In genomic region chr15:74137544-74137920, GRCh38 we compare ENCODE assay signal across 1 cellular context.
TF ChIP-seq lines count a peak whose summit lies in the region.

No MANE protein-coding gene starts in this region.

TF ChIP-seq in H1, 55 proteins besides CTCF, POLR2A, EP300 and RAD21:
- TF ChIP-seq EZH2 (IDR thresholded peaks at IDR 0.05; ENCODE audit: low read depth, low read length, severe bottlenecking): no peak
- TF ChIP-seq, protein P1, sequence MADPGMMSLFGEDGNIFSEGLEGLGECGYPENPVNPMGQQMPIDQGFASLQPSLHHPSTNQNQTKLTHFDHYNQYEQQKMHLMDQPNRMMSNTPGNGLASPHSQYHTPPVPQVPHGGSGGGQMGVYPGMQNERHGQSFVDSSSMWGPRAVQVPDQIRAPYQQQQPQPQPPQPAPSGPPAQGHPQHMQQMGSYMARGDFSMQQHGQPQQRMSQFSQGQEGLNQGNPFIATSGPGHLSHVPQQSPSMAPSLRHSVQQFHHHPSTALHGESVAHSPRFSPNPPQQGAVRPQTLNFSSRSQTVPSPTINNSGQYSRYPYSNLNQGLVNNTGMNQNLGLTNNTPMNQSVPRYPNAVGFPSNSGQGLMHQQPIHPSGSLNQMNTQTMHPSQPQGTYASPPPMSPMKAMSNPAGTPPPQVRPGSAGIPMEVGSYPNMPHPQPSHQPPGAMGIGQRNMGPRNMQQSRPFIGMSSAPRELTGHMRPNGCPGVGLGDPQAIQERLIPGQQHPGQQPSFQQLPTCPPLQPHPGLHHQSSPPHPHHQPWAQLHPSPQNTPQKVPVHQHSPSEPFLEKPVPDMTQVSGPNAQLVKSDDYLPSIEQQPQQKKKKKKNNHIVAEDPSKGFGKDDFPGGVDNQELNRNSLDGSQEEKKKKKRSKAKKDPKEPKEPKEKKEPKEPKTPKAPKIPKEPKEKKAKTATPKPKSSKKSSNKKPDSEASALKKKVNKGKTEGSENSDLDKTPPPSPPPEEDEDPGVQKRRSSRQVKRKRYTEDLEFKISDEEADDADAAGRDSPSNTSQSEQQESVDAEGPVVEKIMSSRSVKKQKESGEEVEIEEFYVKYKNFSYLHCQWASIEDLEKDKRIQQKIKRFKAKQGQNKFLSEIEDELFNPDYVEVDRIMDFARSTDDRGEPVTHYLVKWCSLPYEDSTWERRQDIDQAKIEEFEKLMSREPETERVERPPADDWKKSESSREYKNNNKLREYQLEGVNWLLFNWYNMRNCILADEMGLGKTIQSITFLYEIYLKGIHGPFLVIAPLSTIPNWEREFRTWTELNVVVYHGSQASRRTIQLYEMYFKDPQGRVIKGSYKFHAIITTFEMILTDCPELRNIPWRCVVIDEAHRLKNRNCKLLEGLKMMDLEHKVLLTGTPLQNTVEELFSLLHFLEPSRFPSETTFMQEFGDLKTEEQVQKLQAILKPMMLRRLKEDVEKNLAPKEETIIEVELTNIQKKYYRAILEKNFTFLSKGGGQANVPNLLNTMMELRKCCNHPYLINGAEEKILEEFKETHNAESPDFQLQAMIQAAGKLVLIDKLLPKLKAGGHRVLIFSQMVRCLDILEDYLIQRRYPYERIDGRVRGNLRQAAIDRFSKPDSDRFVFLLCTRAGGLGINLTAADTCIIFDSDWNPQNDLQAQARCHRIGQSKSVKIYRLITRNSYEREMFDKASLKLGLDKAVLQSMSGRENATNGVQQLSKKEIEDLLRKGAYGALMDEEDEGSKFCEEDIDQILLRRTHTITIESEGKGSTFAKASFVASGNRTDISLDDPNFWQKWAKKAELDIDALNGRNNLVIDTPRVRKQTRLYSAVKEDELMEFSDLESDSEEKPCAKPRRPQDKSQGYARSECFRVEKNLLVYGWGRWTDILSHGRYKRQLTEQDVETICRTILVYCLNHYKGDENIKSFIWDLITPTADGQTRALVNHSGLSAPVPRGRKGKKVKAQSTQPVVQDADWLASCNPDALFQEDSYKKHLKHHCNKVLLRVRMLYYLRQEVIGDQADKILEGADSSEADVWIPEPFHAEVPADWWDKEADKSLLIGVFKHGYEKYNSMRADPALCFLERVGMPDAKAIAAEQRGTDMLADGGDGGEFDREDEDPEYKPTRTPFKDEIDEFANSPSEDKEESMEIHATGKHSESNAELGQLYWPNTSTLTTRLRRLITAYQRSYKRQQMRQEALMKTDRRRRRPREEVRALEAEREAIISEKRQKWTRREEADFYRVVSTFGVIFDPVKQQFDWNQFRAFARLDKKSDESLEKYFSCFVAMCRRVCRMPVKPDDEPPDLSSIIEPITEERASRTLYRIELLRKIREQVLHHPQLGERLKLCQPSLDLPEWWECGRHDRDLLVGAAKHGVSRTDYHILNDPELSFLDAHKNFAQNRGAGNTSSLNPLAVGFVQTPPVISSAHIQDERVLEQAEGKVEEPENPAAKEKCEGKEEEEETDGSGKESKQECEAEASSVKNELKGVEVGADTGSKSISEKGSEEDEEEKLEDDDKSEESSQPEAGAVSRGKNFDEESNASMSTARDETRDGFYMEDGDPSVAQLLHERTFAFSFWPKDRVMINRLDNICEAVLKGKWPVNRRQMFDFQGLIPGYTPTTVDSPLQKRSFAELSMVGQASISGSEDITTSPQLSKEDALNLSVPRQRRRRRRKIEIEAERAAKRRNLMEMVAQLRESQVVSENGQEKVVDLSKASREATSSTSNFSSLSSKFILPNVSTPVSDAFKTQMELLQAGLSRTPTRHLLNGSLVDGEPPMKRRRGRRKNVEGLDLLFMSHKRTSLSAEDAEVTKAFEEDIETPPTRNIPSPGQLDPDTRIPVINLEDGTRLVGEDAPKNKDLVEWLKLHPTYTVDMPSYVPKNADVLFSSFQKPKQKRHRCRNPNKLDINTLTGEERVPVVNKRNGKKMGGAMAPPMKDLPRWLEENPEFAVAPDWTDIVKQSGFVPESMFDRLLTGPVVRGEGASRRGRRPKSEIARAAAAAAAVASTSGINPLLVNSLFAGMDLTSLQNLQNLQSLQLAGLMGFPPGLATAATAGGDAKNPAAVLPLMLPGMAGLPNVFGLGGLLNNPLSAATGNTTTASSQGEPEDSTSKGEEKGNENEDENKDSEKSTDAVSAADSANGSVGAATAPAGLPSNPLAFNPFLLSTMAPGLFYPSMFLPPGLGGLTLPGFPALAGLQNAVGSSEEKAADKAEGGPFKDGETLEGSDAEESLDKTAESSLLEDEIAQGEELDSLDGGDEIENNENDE (IDR thresholded peaks at IDR 0.05; ENCODE audit: insufficient replicate concordance, low read length): no peak
- TF ChIP-seq NANOG (IDR thresholded peaks at IDR 0.05; ENCODE audit: insufficient read depth, low read depth, low read length, poor library complexity, severe bottlenecking): no peak
- no peak for TF ChIP-seq BCL11A (IDR thresholded peaks at IDR 0.05; ENCODE audit: low read depth in 2 of 2, low read length in 2 of 2)
- TF ChIP-seq GTF2F1 (IDR thresholded peaks at IDR 0.05; ENCODE audit: borderline replicate concordance, low read depth, low read length): no peak
